In genomic region chr17:62749926-62750325, GRCh38 we compare ENCODE assay signal across 21 cellular contexts. TPM values are rescaled to one million over a fixed set of nuclear protein-coding genes. Genes with fewer than 3 reads are reported as not detected.
DNase-seq lines count a peak whose midpoint lies in the region; ATAC-seq and TF ChIP-seq lines count a peak whose summit lies in the region.
"Had no signal": no experiment of that assay in that cellular context is flagged by ENCODE, and none has a peak within 500 bp of the region (broad histone marks: within the 10 kb centered on the region; RNA-seq: fewer than 3 reads in every experiment).

No MANE protein-coding gene starts in this region.

- H3K4me3 ChIP-seq in endocrine pancreas (ENCODE audit: control insufficient read depth, insufficient read depth, low read length) (no peak overlapping the region), neural progenitor cell (no peak overlapping the region)
- H3K4me3 ChIP-seq: MG63, PC-9 had no signal

- H4K20me1 ChIP-seq in neural progenitor cell (ENCODE audit: low read depth): no peaks in the 10 kb centered on the region

- H3K27ac ChIP-seq in neural progenitor cell: no peak overlapping the region
- H3K27ac ChIP-seq: C4-2B, PC-9 had no signal

- H3K9ac ChIP-seq in endocrine pancreas (ENCODE audit: control insufficient read depth, insufficient read depth, low read length) (peak overlapping the region; percentile 36), neural progenitor cell (no peak overlapping the region)

- no peaks in the 10 kb centered on the region for H3K79me2 ChIP-seq in neural progenitor cell (ENCODE audit: low read depth)

- H2AFZ ChIP-seq in neural progenitor cell (replicated peaks): peak overlapping the region; percentile 86
- H2AFZ ChIP-seq: PC-9 had no signal

- no peaks in the 10 kb centered on the region for H3K36me3 Mint-ChIP-seq in neural progenitor cell

- DNase-seq in NCI-H2171 treated with DMSO at 0.1 percent for 48 hours (lab: John Stamatoyannopoulos, UW): peak; percentile 39
- DNase-seq in neural progenitor cell (ENCODE audit: low spot score): no peak
- no peak for DNase-seq in left colon
- DNase-seq: Calu3, DMS79 treated with DMSO at 0.1 percent for 48 hours, GF-D8, KBM-7, MG63, NCI-H1105 treated with DMSO at 0.1 percent for 48 hours, NCI-H1930, NCI-H2107, NCI-H526 treated with DMSO at 0.1 percent for 48 hours, PC-9, Right ventricle myocardium superior had no signal

- TF ChIP-seq CTCF in neural progenitor cell (IDR thresholded peaks at IDR 0.05): no peak

- H3K4me1 ChIP-seq in endocrine pancreas (ENCODE audit: control insufficient read depth, insufficient read depth, low read length) (no peaks in the 10 kb centered on the region), neural progenitor cell (peaks cover 16% of the 10 kb centered on the region)

- no peaks in the 10 kb centered on the region for H3K9me3 ChIP-seq in endocrine pancreas (ENCODE audit: control insufficient read depth, low read length)
- no peaks in the 10 kb centered on the region for H3K9me3 ChIP-seq in neural progenitor cell (ENCODE audit: low read depth)
- H3K9me3 ChIP-seq: MG63 had no signal

- H3K27me3 ChIP-seq in endocrine pancreas (ENCODE audit: control insufficient read depth, insufficient read depth, low read length): no peaks in the 10 kb centered on the region
- no peaks in the 10 kb centered on the region for H3K27me3 ChIP-seq in neural progenitor cell
- H3K27me3 ChIP-seq: MG63 had no signal

- H3K4me2 ChIP-seq in neural progenitor cell: peak overlapping the region; percentile 12
- H3K4me2 ChIP-seq: PC-9 had no signal

- H3K4me3 Mint-ChIP-seq in neural progenitor cell: no peak overlapping the region

- peaks cover 11% of the 10 kb centered on the region for H3F3A ChIP-seq in neural progenitor cell (ENCODE audit: low read depth)

- intact Hi-C loops in left colon (cut with DNase I, micrococcal nuclease): no loop called here

- no peak overlapping the region for H3K27ac Mint-ChIP-seq in neural progenitor cell

- ATAC-seq in HG02763 (IDR thresholded peaks at IDR 0.05; ENCODE audit: unreplicated experiment): no peak
- ATAC-seq in HG03521 (IDR thresholded peaks at IDR 0.05; ENCODE audit: unreplicated experiment): no peak
- ATAC-seq in GM19395 (IDR thresholded peaks at IDR 0.05; ENCODE audit: unreplicated experiment): no peak
- ATAC-seq in left colon: no peak

- H3K9me3 Mint-ChIP-seq in neural progenitor cell: no peaks in the 10 kb centered on the region

- no peaks in the 10 kb centered on the region for H3K27me3 Mint-ChIP-seq in neural progenitor cell (ENCODE audit: insufficient read depth, low read depth)

- H3K4me1 Mint-ChIP-seq in neural progenitor cell: peaks cover 21% of the 10 kb centered on the region

- H3K36me3 ChIP-seq in endocrine pancreas (ENCODE audit: control insufficient read depth, insufficient read depth, low read length): no peaks in the 10 kb centered on the region
- no peaks in the 10 kb centered on the region for H3K36me3 ChIP-seq in neural progenitor cell
- H3K36me3 ChIP-seq: MG63 had no signal

RNA-seq across cellular contexts. Expression of gene MARCHF10, which starts 58.2 kb away (rescaled TPM):
- total RNA-seq in neural progenitor cell (ENCODE audit: low replicate concordance): 0.46 and 0.51 TPM in 2 replicates
- not detected for total RNA-seq in left colon
- total RNA-seq: A673, Calu3, H4, Right ventricle myocardium superior had no signal
